16 cellular contexts compared by ENCODE assay signal in the genomic region with DNA sequence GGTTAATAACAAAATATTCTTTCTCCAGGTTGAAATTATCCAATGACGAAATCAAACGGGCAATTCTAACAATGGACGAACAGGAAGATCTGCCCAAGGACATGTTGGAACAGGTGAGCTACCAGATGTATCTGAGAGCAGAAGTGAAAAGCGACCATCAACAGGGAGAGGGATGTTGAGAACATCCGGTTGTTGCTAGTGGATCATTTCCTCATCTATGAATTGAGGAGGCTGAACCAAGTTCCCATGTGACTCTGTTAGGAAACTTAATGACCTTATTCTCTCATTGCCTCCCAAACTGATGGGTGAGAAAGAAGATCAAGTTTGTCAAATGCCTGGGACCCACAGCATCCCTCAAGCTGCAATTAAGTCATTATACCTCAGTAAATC.
DNase-seq lines count a peak whose midpoint lies in the region; ATAC-seq and TF ChIP-seq lines count a peak whose summit lies in the region.
"Had no signal": no experiment of that assay in that cellular context is flagged by ENCODE, and none has a peak within 500 bp of the region (broad histone marks: within the 10 kb centered on the region; RNA-seq: fewer than 3 reads in every experiment).

No MANE protein-coding gene starts in this region.

- DNase-seq in RWPE1 (ENCODE audit: low spot score) (peak; percentile 51), esophagus muscularis mucosa (ENCODE audit: extremely low spot score) (no peak), smooth muscle cell (lab: John Stamatoyannopoulos, UW; ENCODE audit: unreplicated experiment) (no peak), nucleus accumbens (lab: John Stamatoyannopoulos, UW) (no peak)
- DNase-seq in activated T-cell treated with anti-CD3 and anti-CD28 coated beads, Interleukin-2, amount 50 U/mL, for 72 hours = no peak
- no peak for DNase-seq in T-helper 2 cell treated with Interferon-gamma antibody and Interleukin-4, amounts not matched to agents 5 μg/mL and 100 μg/mL, for 36 hours (ENCODE audit: low spot score)
- DNase-seq: activated naive CD8-positive, alpha-beta T cell treated with anti-CD3 and anti-CD28 coated beads for 36 hours; immature natural killer cell; midbrain; NCI-H1048; NCI-H226; T-helper 17 cell; thyroid gland had no signal

- ATAC-seq in HG02885 (IDR thresholded peaks at IDR 0.05; ENCODE audit: poor library complexity, unreplicated experiment) = peak; percentile 66
- no peak for ATAC-seq in activated T-cell treated with anti-CD3 and anti-CD28 coated beads, Interleukin-2, amount 50 U/mL, for 72 hours (replicated peaks in 1 of 2)
- ATAC-seq in HG02610 (IDR thresholded peaks at IDR 0.05; ENCODE audit: unreplicated experiment) = no peak
- ATAC-seq: T-helper 17 cell had no signal

- H3K4me1 Mint-ChIP-seq in activated T-cell treated with anti-CD3 and anti-CD28 coated beads, Interleukin-2, amount 50 U/mL, for 72 hours (ENCODE audit: low read depth) = no peaks in the 10 kb centered on the region
- H3K4me1 Mint-ChIP-seq in T-helper 2 cell treated with Interferon-gamma antibody and Interleukin-4, amounts not matched to agents 5 μg/mL and 100 μg/mL, for 36 hours (ENCODE audit: low read depth) = no peaks in the 10 kb centered on the region
- H3K4me1 Mint-ChIP-seq: activated naive CD8-positive, alpha-beta T cell treated with anti-CD3 and anti-CD28 coated beads for 36 hours; immature natural killer cell; T-helper 17 cell had no signal

- H3K4me1 ChIP-seq in esophagus muscularis mucosa (peaks cover 58 to 100% (median 100%) of the 10 kb centered on the region in 4 donors), smooth muscle cell (ENCODE audit: low read depth) (peaks cover 34% of the 10 kb centered on the region)

- POLR2A ChIA-PET in RWPE1 (lab: Yijun Ruan, JAX; ENCODE audit: low non-redundant PET) = no interaction called here

- WGBS in esophagus muscularis mucosa = 72% methylated on average over 5 of the region's 5 CpGs
- WGBS in smooth muscle cell (ENCODE audit: low lambda C conversion rate) = 90% methylated on average over 5 of the region's 5 CpGs

- no peak for TF ChIP-seq CTCF in RWPE1 (conservative IDR thresholded peaks at IDR 0.05; ENCODE audit: low read depth)
- no peak for TF ChIP-seq CTCF in esophagus muscularis mucosa (IDR thresholded peaks at IDR 0.05)
- TF ChIP-seq CTCF in smooth muscle cell (IDR thresholded peaks at IDR 0.05; ENCODE audit: borderline replicate concordance, insufficient read depth, poor library complexity, severe bottlenecking) = no peak

- CTCF ChIA-PET in RWPE1 (lab: Yijun Ruan, JAX) = no interaction called here

- H3K9ac ChIP-seq in smooth muscle cell (ENCODE audit: low read depth) = peak overlapping the region; percentile 30

- H4K20me1 ChIP-seq in smooth muscle cell (ENCODE audit: low read depth) = no peaks in the 10 kb centered on the region

- H3K4me3 ChIP-seq in esophagus muscularis mucosa = no peak overlapping the region
- H3K4me3 ChIP-seq in smooth muscle cell = no peak overlapping the region
- H3K4me3 ChIP-seq: thyroid gland had no signal

- peaks cover 28% of the 10 kb centered on the region for H3F3A ChIP-seq in smooth muscle cell (ENCODE audit: low read depth)

- no peaks in the 10 kb centered on the region for H3K36me3 Mint-ChIP-seq in activated T-cell treated with anti-CD3 and anti-CD28 coated beads, Interleukin-2, amount 50 U/mL, for 72 hours (ENCODE audit: insufficient read depth in 2 of 2)
- peaks cover 2% of the 10 kb centered on the region for H3K36me3 Mint-ChIP-seq in T-helper 2 cell treated with Interferon-gamma antibody and Interleukin-4, amounts not matched to agents 5 μg/mL and 100 μg/mL, for 36 hours (ENCODE audit: low read depth)

- H2AFZ ChIP-seq in smooth muscle cell (ENCODE audit: low read depth) = no peak overlapping the region

- no peak overlapping the region for H3K27ac Mint-ChIP-seq in activated T-cell treated with anti-CD3 and anti-CD28 coated beads, Interleukin-2, amount 50 U/mL, for 72 hours
- no peak overlapping the region for H3K27ac Mint-ChIP-seq in T-helper 2 cell treated with Interferon-gamma antibody and Interleukin-4, amounts not matched to agents 5 μg/mL and 100 μg/mL, for 36 hours
- H3K27ac Mint-ChIP-seq: activated naive CD8-positive, alpha-beta T cell treated with anti-CD3 and anti-CD28 coated beads for 36 hours; B cell; immature natural killer cell; T-helper 17 cell had no signal

- peak overlapping the region; percentile 74 for H3K4me2 ChIP-seq in smooth muscle cell

- no peak overlapping the region for H3K4me3 Mint-ChIP-seq in activated T-cell treated with anti-CD3 and anti-CD28 coated beads, Interleukin-2, amount 50 U/mL, for 72 hours
- H3K4me3 Mint-ChIP-seq in T-helper 2 cell treated with Interferon-gamma antibody and Interleukin-4, amounts not matched to agents 5 μg/mL and 100 μg/mL, for 36 hours = no peak overlapping the region
- H3K4me3 Mint-ChIP-seq: activated naive CD8-positive, alpha-beta T cell treated with anti-CD3 and anti-CD28 coated beads for 36 hours; B cell; immature natural killer cell; T-helper 17 cell had no signal

- H3K27me3 Mint-ChIP-seq in activated T-cell treated with anti-CD3 and anti-CD28 coated beads, Interleukin-2, amount 50 U/mL, for 72 hours (ENCODE audit: low read depth) = no peaks in the 10 kb centered on the region
- H3K27me3 Mint-ChIP-seq in T-helper 2 cell treated with Interferon-gamma antibody and Interleukin-4, amounts not matched to agents 5 μg/mL and 100 μg/mL, for 36 hours (ENCODE audit: low read depth) = no peaks in the 10 kb centered on the region
- H3K27me3 Mint-ChIP-seq: activated naive CD8-positive, alpha-beta T cell treated with anti-CD3 and anti-CD28 coated beads for 36 hours; B cell; T-helper 17 cell had no signal

- H3K79me2 ChIP-seq in smooth muscle cell (ENCODE audit: low read depth) = no peaks in the 10 kb centered on the region

- no peak for TF ChIP-seq EP300 in esophagus muscularis mucosa (IDR thresholded peaks at IDR 0.05)

- H3K27me3 ChIP-seq in esophagus muscularis mucosa (no peaks in the 10 kb centered on the region), smooth muscle cell (ENCODE audit: low read depth) (no peaks in the 10 kb centered on the region)
- H3K27me3 ChIP-seq: thyroid gland had no signal

- H3K27ac ChIP-seq in RWPE1 (no peak overlapping the region), esophagus muscularis mucosa (replicated peaks in 1 of 4) (peak overlapping the region; percentile 81 to 92 (median 84)), smooth muscle cell (ENCODE audit: low read depth) (peak overlapping the region; percentile 84)

- H3K9me3 ChIP-seq in esophagus muscularis mucosa = no peaks in the 10 kb centered on the region
- no peaks in the 10 kb centered on the region for H3K9me3 ChIP-seq in smooth muscle cell (replicated peaks; ENCODE audit: low read depth)
- H3K9me3 ChIP-seq: thyroid gland had no signal

- H3K9me3 Mint-ChIP-seq in activated T-cell treated with anti-CD3 and anti-CD28 coated beads, Interleukin-2, amount 50 U/mL, for 72 hours = no peaks in the 10 kb centered on the region
- no peaks in the 10 kb centered on the region for H3K9me3 Mint-ChIP-seq in T-helper 2 cell treated with Interferon-gamma antibody and Interleukin-4, amounts not matched to agents 5 μg/mL and 100 μg/mL, for 36 hours
- H3K9me3 Mint-ChIP-seq: activated naive CD8-positive, alpha-beta T cell treated with anti-CD3 and anti-CD28 coated beads for 36 hours; immature natural killer cell had no signal

- H3K36me3 ChIP-seq in esophagus muscularis mucosa = peaks cover 3 to 39% (median 15%) of the 10 kb centered on the region in 4 donors
- no peaks in the 10 kb centered on the region for H3K36me3 ChIP-seq in smooth muscle cell (ENCODE audit: low read depth)
- H3K36me3 ChIP-seq: thyroid gland had no signal

- intact Hi-C loops in esophagus muscularis mucosa (cut with DNase I) = no loop called here

- no peak for TF ChIP-seq POLR2A in esophagus muscularis mucosa (IDR thresholded peaks at IDR 0.05; ENCODE audit: low read depth)
